Comparison of ENCODE assay signal across 8 cellular contexts in genomic region chr14:100285913-100286400, GRCh38. TPM values are rescaled to one million over a fixed set of nuclear protein-coding genes. Genes with fewer than 3 reads are reported as not detected.
DNase-seq lines count a peak whose midpoint lies in the region; ATAC-seq and TF ChIP-seq lines count a peak whose summit lies in the region.

No MANE protein-coding gene starts in this region.

- H3K4me1 ChIP-seq in HAP-1 = peaks cover 8% of the 10 kb centered on the region; the same call in 1 of the 2 replicates
- H3K4me1 ChIP-seq in hepatocyte (ENCODE audit: insufficient read depth) = peaks cover 2% of the 10 kb centered on the region

- H3K9me2 ChIP-seq in hepatocyte (replicated peaks; ENCODE audit: insufficient read depth) = no peaks in the 10 kb centered on the region

- no peak for ATAC-seq in WTC11
- ATAC-seq in stimulated activated effector memory CD8-positive, alpha-beta T cell treated with anti-CD3 and anti-CD28 coated beads, Interleukin-12 subunit alpha, Interleukin-12 subunit beta, amount 100 ng/mL, for 72 hours = no peak
- ATAC-seq in HG03095 (IDR thresholded peaks at IDR 0.05; ENCODE audit: unreplicated experiment) = no peak
- ATAC-seq in HG03442 (IDR thresholded peaks at IDR 0.05; ENCODE audit: unreplicated experiment) = no peak

- H3K4me3 Mint-ChIP-seq in WTC11 = peak overlapping the region; percentile 64
- H3K4me3 Mint-ChIP-seq in stimulated activated effector memory CD8-positive, alpha-beta T cell treated with anti-CD3 and anti-CD28 coated beads, Interleukin-12 subunit alpha, Interleukin-12 subunit beta, amount 100 ng/mL, for 72 hours = peak overlapping the region; percentile 76

- peaks cover 44% of the 10 kb centered on the region for H3K4me1 Mint-ChIP-seq in WTC11
- peaks cover 13% of the 10 kb centered on the region for H3K4me1 Mint-ChIP-seq in stimulated activated effector memory CD8-positive, alpha-beta T cell treated with anti-CD3 and anti-CD28 coated beads, Interleukin-12 subunit alpha, Interleukin-12 subunit beta, amount 100 ng/mL, for 72 hours

- H3K27ac ChIP-seq in hepatocyte = peak overlapping the region; percentile 94

- in situ Hi-C loops in HAP-1 (cut with MboI; ENCODE audit: low sequenced_read_pairs) = no loop called here

- no peaks in the 10 kb centered on the region for H3K27me3 Mint-ChIP-seq in WTC11 (ENCODE audit: low read depth)

- H2AFZ ChIP-seq in hepatocyte = peak overlapping the region; percentile 100

- H3K36me3 Mint-ChIP-seq in WTC11 = peaks cover 3% of the 10 kb centered on the region; the same call in 1 of the 2 replicates
- H3K36me3 Mint-ChIP-seq in stimulated activated effector memory CD8-positive, alpha-beta T cell treated with anti-CD3 and anti-CD28 coated beads, Interleukin-12 subunit alpha, Interleukin-12 subunit beta, amount 100 ng/mL, for 72 hours = peaks cover 46% of the 10 kb centered on the region

- POLR2A ChIA-PET in WTC11 (lab: Charles Lee) = no interaction called here

- no peaks in the 10 kb centered on the region for H3K9me3 Mint-ChIP-seq in WTC11
- H3K9me3 Mint-ChIP-seq in stimulated activated effector memory CD8-positive, alpha-beta T cell treated with anti-CD3 and anti-CD28 coated beads, Interleukin-12 subunit alpha, Interleukin-12 subunit beta, amount 100 ng/mL, for 72 hours = no peaks in the 10 kb centered on the region

- peak overlapping the region; percentile 56 for H3K4me3 ChIP-seq in HAP-1
- peak overlapping the region; percentile 98 for H3K4me3 ChIP-seq in hepatocyte

- no peaks in the 10 kb centered on the region for H3K27me3 ChIP-seq in HAP-1 (ENCODE audit: low read depth)
- H3K27me3 ChIP-seq in hepatocyte = no peaks in the 10 kb centered on the region

- CTCF ChIA-PET in WTC11 (lab: Charles Lee) = interaction anchor here (0.8 to 3.8 kb wide), 13 partner anchors 9 to 254 kb away, joined by 3 to 28 read pairs (median 6); partner anchors contain the start of gene DEGS2

- peaks cover 17% of the 10 kb centered on the region for H4K20me1 ChIP-seq in hepatocyte (ENCODE audit: insufficient read depth, poor library complexity, severe bottlenecking)

- no peak for TF ChIP-seq CTCF in WTC11 (IDR thresholded peaks at IDR 0.05)
- no peak for TF ChIP-seq CTCF in hepatocyte (IDR thresholded peaks at IDR 0.05; ENCODE audit: poor library complexity)

- H3K27ac Mint-ChIP-seq in WTC11 = peak overlapping the region; percentile 21; the same call in 1 of the 2 replicates
- H3K27ac Mint-ChIP-seq in stimulated activated effector memory CD8-positive, alpha-beta T cell treated with anti-CD3 and anti-CD28 coated beads, Interleukin-12 subunit alpha, Interleukin-12 subunit beta, amount 100 ng/mL, for 72 hours = peak overlapping the region; percentile 94

- H3K4me2 ChIP-seq in hepatocyte = peak overlapping the region; percentile 100

- DNase-seq in HAP-1 (ENCODE audit: low spot score in 2 of 2) (no peak), WTC11 (ENCODE audit: low spot score) (peak; percentile 7), hepatocyte (ENCODE audit: low spot score) (no peak), NCI-H1694 (lab: John Stamatoyannopoulos, UW) (no peak)
- DNase-seq in stimulated activated effector memory CD8-positive, alpha-beta T cell treated with anti-CD3 and anti-CD28 coated beads, Interleukin-12 subunit alpha, Interleukin-12 subunit beta, amount 100 ng/mL, for 72 hours (ENCODE audit: low spot score in 2 of 2) = no peak
- DNase-seq in activated CD4-positive, alpha-beta T cell treated with anti-CD3 and anti-CD28 coated beads, Interleukin-2, amount 50 U/mL, for 1 hour = no peak

- peaks cover 12% of the 10 kb centered on the region for H3K36me3 ChIP-seq in HAP-1 (replicated peaks)
- H3K36me3 ChIP-seq in hepatocyte (replicated peaks; ENCODE audit: insufficient read depth, low read depth) = no peaks in the 10 kb centered on the region

- H3K9me3 ChIP-seq in HAP-1 (no peaks in the 10 kb centered on the region), hepatocyte (ENCODE audit: low read depth) (no peaks in the 10 kb centered on the region)

- H3K79me2 ChIP-seq in hepatocyte = peaks cover 14% of the 10 kb centered on the region

- 81% methylated on average over 10 of the region's 13 CpGs for WGBS in hepatocyte (ENCODE audit: low lambda C conversion rate, missing lambda C conversion rate)

TF ChIP-seq in WTC11, 78 proteins besides CTCF, POLR2A, EP300 and RAD21 (continues in another document):
- TF ChIP-seq OVOL2 (CRISPR knock-in tag; IDR thresholded peaks at IDR 0.05; ENCODE audit: borderline replicate concordance) = no peak
- no peak for TF ChIP-seq ARID4B (CRISPR knock-in tag; IDR thresholded peaks at IDR 0.05; ENCODE audit: borderline replicate concordance)
- no peak for TF ChIP-seq ESRRA (CRISPR knock-in tag; IDR thresholded peaks at IDR 0.05; ENCODE audit: borderline replicate concordance)
- no peak for TF ChIP-seq GRHL2 (CRISPR knock-in tag; IDR thresholded peaks at IDR 0.05; ENCODE audit: insufficient replicate concordance, severe bottlenecking)
- no peak for TF ChIP-seq TP53 (CRISPR knock-in tag; IDR thresholded peaks at IDR 0.05)
- TF ChIP-seq NFE2L1 (CRISPR knock-in tag; IDR thresholded peaks at IDR 0.05) = no peak
- TF ChIP-seq ZSCAN18 (CRISPR knock-in tag; IDR thresholded peaks at IDR 0.05) = no peak
- TF ChIP-seq USF2 (CRISPR knock-in tag; IDR thresholded peaks at IDR 0.05) = no peak
- TF ChIP-seq GABPB1 (CRISPR knock-in tag; IDR thresholded peaks at IDR 0.05) = no peak
- no peak for TF ChIP-seq CDX4 (CRISPR knock-in tag; IDR thresholded peaks at IDR 0.05; ENCODE audit: borderline replicate concordance)
- TF ChIP-seq CREB1 (CRISPR knock-in tag; IDR thresholded peaks at IDR 0.05) = no peak
- no peak for TF ChIP-seq ELF4 (CRISPR knock-in tag; IDR thresholded peaks at IDR 0.05; ENCODE audit: low read depth)

RNA-seq across cellular contexts. Expression of gene SLC25A29, which starts 20.3 kb away (rescaled TPM):
- 179 to 185 TPM (median 181 TPM) in 3 replicates for total RNA-seq in WTC11 (2021)
- 88.7 and 90.1 TPM in 2 replicates for total RNA-seq in hepatocyte
- polyA plus RNA-seq in hepatocyte = 73.1 and 106 TPM in 2 replicates

RNA-seq across cellular contexts. Expression of gene SLC25A47, which starts 37.2 kb away (rescaled TPM):
- total RNA-seq in WTC11 (2021) (not detected in 3 replicates), hepatocyte (1.6 and 1.8 TPM in 2 replicates)
- polyA plus RNA-seq in hepatocyte = 0.77 and 1.8 TPM in 2 replicates

RNA-seq across cellular contexts. Expression of gene YY1, which starts 47.0 kb away (rescaled TPM):
- total RNA-seq in WTC11 (2021) = 78.8 to 83.1 TPM (median 81.9 TPM) in 3 replicates
- total RNA-seq in hepatocyte = 52.6 and 58.5 TPM in 2 replicates
- polyA plus RNA-seq in hepatocyte = 27.3 and 32.6 TPM in 2 replicates
